ENCODE assay signal across 9 cellular contexts in the genomic region with DNA sequence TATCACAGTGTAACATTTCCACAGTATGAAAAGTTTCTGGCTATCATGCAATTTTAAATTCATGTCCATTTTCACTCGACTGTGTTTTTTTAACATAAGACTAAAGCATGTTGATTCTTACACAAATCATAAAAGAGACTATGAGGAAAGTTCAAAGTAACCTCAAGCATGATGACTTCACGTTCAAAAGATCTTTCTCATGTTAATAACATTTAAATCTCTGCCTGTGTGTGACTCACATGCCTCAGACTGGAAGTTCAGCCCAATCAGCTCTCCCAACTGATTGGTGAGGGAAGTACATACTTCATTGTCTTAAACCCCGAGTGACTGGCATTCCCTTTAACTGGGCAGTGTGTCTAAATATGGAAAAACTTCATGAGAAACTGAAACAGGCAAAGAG. TPM values are rescaled to one million over a fixed set of nuclear protein-coding genes. Genes with fewer than 3 reads are reported as not detected.
DNase-seq lines count a peak whose midpoint lies in the region; ATAC-seq and TF ChIP-seq lines count a peak whose summit lies in the region.
"Had no signal": no experiment of that assay in that cellular context is flagged by ENCODE, and none has a peak within 500 bp of the region (broad histone marks: within the 10 kb centered on the region; RNA-seq: fewer than 3 reads in every experiment).

No MANE protein-coding gene starts in this region.

- no peaks in the 10 kb centered on the region for H3K9me3 ChIP-seq in esophagus squamous epithelium
- H3K9me3 ChIP-seq: neutrophil had no signal

- H3K4me1 ChIP-seq in esophagus squamous epithelium: peaks cover 41 to 99% (median 58%) of the 10 kb centered on the region in 3 donors
- H3K4me1 ChIP-seq in rectal smooth muscle tissue (ENCODE audit: control insufficient read depth, insufficient read depth, low read length): peaks cover 28% of the 10 kb centered on the region

- no peak for TF ChIP-seq CTCF in esophagus squamous epithelium (IDR thresholded peaks at IDR 0.05)

- no peak for TF ChIP-seq POLR2A in esophagus squamous epithelium (IDR thresholded peaks at IDR 0.05)

- intact Hi-C loops in esophagus squamous epithelium (cut with DNase I): no loop called here

- H3K36me3 ChIP-seq in esophagus squamous epithelium (no peaks in the 10 kb centered on the region), rectal smooth muscle tissue (ENCODE audit: control insufficient read depth, insufficient read depth, low read length) (no peaks in the 10 kb centered on the region)
- H3K36me3 ChIP-seq: neutrophil had no signal

- no peaks in the 10 kb centered on the region for H3K27me3 ChIP-seq in esophagus squamous epithelium
- H3K27me3 ChIP-seq in rectal smooth muscle tissue (ENCODE audit: control insufficient read depth, insufficient read depth, low read length): no peaks in the 10 kb centered on the region
- H3K27me3 ChIP-seq: neutrophil had no signal

- H3K27ac ChIP-seq in esophagus squamous epithelium (peak overlapping the region; percentile 64 to 83 (median 78)), rectal smooth muscle tissue (ENCODE audit: low read depth, low read length) (peak overlapping the region; percentile 38)
- H3K27ac ChIP-seq: neutrophil had no signal

- H3K4me3 ChIP-seq in esophagus squamous epithelium (peak overlapping the region in 1 of 4 donors; percentile 1), rectal smooth muscle tissue (ENCODE audit: low read length) (no peak overlapping the region)

- DNase-seq in ELR (ENCODE audit: low read depth) (peak; percentile 97), esophagus squamous epithelium (lab: John Stamatoyannopoulos, UW) (no peak), retina (no peak)

- WGBS in esophagus squamous epithelium, 2 donors: 11 to 15% methylated on average over 3 of the region's 3 CpGs

- no peak overlapping the region for H3K9ac ChIP-seq in rectal smooth muscle tissue (ENCODE audit: low read length)

- ATAC-seq in HG02759 (IDR thresholded peaks at IDR 0.05; ENCODE audit: unreplicated experiment): no peak
- ATAC-seq in HG02840 (IDR thresholded peaks at IDR 0.05; ENCODE audit: low FRiP score, unreplicated experiment): no peak
- no peak for ATAC-seq in HG03571 (IDR thresholded peaks at IDR 0.05; ENCODE audit: unreplicated experiment)

TF ChIP-seq in PFSK-1, 5 proteins besides CTCF, POLR2A, EP300 and RAD21:
- TF ChIP-seq SIN3A (IDR thresholded peaks at IDR 0.05; ENCODE audit: borderline replicate concordance, insufficient read depth, low read length): peak; percentile 85; the same call in 1 of the 2 replicates
- 0 out of 2 replicates have a peak, but pooled peaks have one; percentile 35 for TF ChIP-seq POLR2AphosphoS5 (IDR thresholded peaks at IDR 0.05; ENCODE audit: low read depth, low read length)
- TF ChIP-seq, protein P1, sequence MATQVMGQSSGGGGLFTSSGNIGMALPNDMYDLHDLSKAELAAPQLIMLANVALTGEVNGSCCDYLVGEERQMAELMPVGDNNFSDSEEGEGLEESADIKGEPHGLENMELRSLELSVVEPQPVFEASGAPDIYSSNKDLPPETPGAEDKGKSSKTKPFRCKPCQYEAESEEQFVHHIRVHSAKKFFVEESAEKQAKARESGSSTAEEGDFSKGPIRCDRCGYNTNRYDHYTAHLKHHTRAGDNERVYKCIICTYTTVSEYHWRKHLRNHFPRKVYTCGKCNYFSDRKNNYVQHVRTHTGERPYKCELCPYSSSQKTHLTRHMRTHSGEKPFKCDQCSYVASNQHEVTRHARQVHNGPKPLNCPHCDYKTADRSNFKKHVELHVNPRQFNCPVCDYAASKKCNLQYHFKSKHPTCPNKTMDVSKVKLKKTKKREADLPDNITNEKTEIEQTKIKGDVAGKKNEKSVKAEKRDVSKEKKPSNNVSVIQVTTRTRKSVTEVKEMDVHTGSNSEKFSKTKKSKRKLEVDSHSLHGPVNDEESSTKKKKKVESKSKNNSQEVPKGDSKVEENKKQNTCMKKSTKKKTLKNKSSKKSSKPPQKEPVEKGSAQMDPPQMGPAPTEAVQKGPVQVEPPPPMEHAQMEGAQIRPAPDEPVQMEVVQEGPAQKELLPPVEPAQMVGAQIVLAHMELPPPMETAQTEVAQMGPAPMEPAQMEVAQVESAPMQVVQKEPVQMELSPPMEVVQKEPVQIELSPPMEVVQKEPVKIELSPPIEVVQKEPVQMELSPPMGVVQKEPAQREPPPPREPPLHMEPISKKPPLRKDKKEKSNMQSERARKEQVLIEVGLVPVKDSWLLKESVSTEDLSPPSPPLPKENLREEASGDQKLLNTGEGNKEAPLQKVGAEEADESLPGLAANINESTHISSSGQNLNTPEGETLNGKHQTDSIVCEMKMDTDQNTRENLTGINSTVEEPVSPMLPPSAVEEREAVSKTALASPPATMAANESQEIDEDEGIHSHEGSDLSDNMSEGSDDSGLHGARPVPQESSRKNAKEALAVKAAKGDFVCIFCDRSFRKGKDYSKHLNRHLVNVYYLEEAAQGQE (IDR thresholded peaks at IDR 0.05; ENCODE audit: insufficient read depth in 1 of 2, low read depth in 2 of 2, low read length in 2 of 2): no peak
- no peak for TF ChIP-seq FOXP2 (optimal IDR thresholded peaks at IDR 0.05; ENCODE audit: borderline replicate concordance, extremely low read depth, extremely low read length, insufficient read depth)
- no peak for TF ChIP-seq TAF1 (IDR thresholded peaks at IDR 0.05; ENCODE audit: borderline replicate concordance, insufficient read depth, low read length)

RNA-seq across cellular contexts. Expression of a gene that starts 37.4 kb away (rescaled TPM):
- polyA plus RNA-seq in PFSK-1 (2012; ENCODE audit: insufficient read length, low read depth): 50.9 TPM
- total RNA-seq in esophagus squamous epithelium: 10 to 100 TPM; 17.5 to 50.5 (median 28.5) TPM
